In the genomic region with DNA sequence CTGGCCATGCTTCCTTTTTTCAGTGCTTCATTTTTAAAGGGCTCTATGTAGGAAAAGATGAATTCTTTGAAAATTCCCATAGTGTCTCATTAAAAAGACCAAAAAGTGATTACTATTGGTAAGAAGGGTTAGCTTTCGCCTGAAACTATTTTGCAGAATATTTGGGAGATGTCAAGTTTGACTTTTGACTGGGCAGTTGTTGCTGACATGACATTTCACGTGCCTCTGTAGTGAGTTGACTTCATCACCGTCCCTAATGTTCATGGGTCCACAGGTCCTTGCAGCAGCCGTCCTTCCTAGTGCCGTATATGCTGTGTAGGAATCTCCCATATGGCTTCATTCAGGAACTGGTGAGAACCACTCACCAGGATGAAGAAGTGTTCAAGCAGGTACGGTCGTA, we compare ENCODE assay signal across 23 cellular contexts.
DNase-seq lines count a peak whose midpoint lies in the region; ATAC-seq, FAIRE-seq and TF ChIP-seq lines count a peak whose summit lies in the region.
"Had no signal": no experiment of that assay in that cellular context is flagged by ENCODE, and none has a peak within 500 bp of the region (broad histone marks: within the 10 kb centered on the region; RNA-seq: fewer than 3 reads in every experiment).

No MANE protein-coding gene starts in this region.

- no peaks in the 10 kb centered on the region for H3K27me3 Mint-ChIP-seq in astrocyte (ENCODE audit: low read depth, unreplicated experiment)
- H3K27me3 Mint-ChIP-seq: CD4-positive, alpha-beta T cell had no signal

- H3K27me3 ChIP-seq in astrocyte (ENCODE audit: insufficient read depth, low read length) (no peaks in the 10 kb centered on the region), gastroesophageal sphincter (no peaks in the 10 kb centered on the region), trophoblast cell (ENCODE audit: insufficient read depth, low read length) (no peaks in the 10 kb centered on the region), transverse colon (no peaks in the 10 kb centered on the region)
- H3K27me3 ChIP-seq: BLaER1 had no signal

- H4K20me1 ChIP-seq in astrocyte (ENCODE audit: insufficient read depth, low read length), result no peaks in the 10 kb centered on the region
- H4K20me1 ChIP-seq: BLaER1 had no signal

- in situ Hi-C loops in transverse colon (cut with MboI; ENCODE audit: low pct_ligation_motif_present in 1 of 4, low pct_unique_long_range_greater_than_20kb in 1 of 4, low sequenced_read_pairs in 3 of 4), result no loop called here

- H2BK120ac ChIP-seq in trophoblast cell (ENCODE audit: insufficient read depth, low read length, poor library complexity), result no peak overlapping the region

- no peak for FAIRE-seq in astrocyte (lab: Jason Lieb, UNC)
- FAIRE-seq: G401.6, GM18507 had no signal

- H2BK5ac ChIP-seq in trophoblast cell (ENCODE audit: low read depth, low read length, poor library complexity), result no peak overlapping the region

- no peak for TF ChIP-seq POLR2A in gastroesophageal sphincter (IDR thresholded peaks at IDR 0.05)
- TF ChIP-seq POLR2A in transverse colon (IDR thresholded peaks at IDR 0.05), result no peak

- DNase-seq in astrocyte (ENCODE audit: low read depth) (no peak), trophoblast cell (no peak), transverse colon (no peak), NCI-H2107 (lab: John Stamatoyannopoulos, UW) (no peak), left lobe of liver (ENCODE audit: low spot score) (no peak)
- DNase-seq: CD4-positive, alpha-beta T cell; DMS153; KG1; NCI-H1092 treated with DMSO at 0.1 percent for 48 hours; NCI-H1436 treated with DMSO at 0.1 percent for 48 hours; NCI-H1930; NCI-H226; NCI-H510A treated with DMSO at 0.1 percent for 48 hours; NCI-H748 treated with DMSO at 0.1 percent for 48 hours; SHP77 treated with DMSO at 0.1 percent for 48 hours had no signal

- H4K91ac ChIP-seq in trophoblast cell (ENCODE audit: low read depth, low read length), result no peak overlapping the region

- H3K18ac ChIP-seq in trophoblast cell (ENCODE audit: low read length), result no peak overlapping the region

- H3K4me1 Mint-ChIP-seq in astrocyte (ENCODE audit: low read depth, unreplicated experiment), result peaks cover 3% of the 10 kb centered on the region
- H3K4me1 Mint-ChIP-seq: GM23338 had no signal

- peak overlapping the region; percentile 75 for H3K27ac ChIP-seq in astrocyte (ENCODE audit: low read depth, low read length)
- H3K27ac ChIP-seq in gastroesophageal sphincter, result peak overlapping the region; percentile 77 to 80 (median 78)
- no peak overlapping the region for H3K27ac ChIP-seq in trophoblast cell (ENCODE audit: low read depth, low read length)
- H3K27ac ChIP-seq in transverse colon, result peak overlapping the region; percentile 8 to 69 (median 61)
- H3K27ac ChIP-seq: BLaER1, RWPE1 had no signal

- H3K4me2 ChIP-seq in astrocyte (ENCODE audit: low read length) (no peak overlapping the region), trophoblast cell (ENCODE audit: low read length) (no peak overlapping the region)
- H3K4me2 ChIP-seq: BLaER1, GM23338 had no signal

- H3K9ac ChIP-seq in astrocyte (ENCODE audit: low read length) (no peak overlapping the region), trophoblast cell (ENCODE audit: low read length) (no peak overlapping the region)
- H3K9ac ChIP-seq: BLaER1 had no signal

- no peak overlapping the region for H4K12ac ChIP-seq in trophoblast cell (ENCODE audit: low read depth, low read length)

- no peak for ATAC-seq in gastroesophageal sphincter
- no peak for ATAC-seq in left lobe of liver
- ATAC-seq in HG03469 (IDR thresholded peaks at IDR 0.05; ENCODE audit: unreplicated experiment), result no peak
- ATAC-seq: GM23338 had no signal

- H3K36me3 ChIP-seq in astrocyte (ENCODE audit: insufficient read depth, low read length), result peaks cover 8% of the 10 kb centered on the region
- H3K36me3 ChIP-seq in gastroesophageal sphincter, result peaks cover 0 to 64% of the 10 kb centered on the region in 2 donors
- peaks cover 13 to 16% of the 10 kb centered on the region in 2 experiments for H3K36me3 ChIP-seq in trophoblast cell (ENCODE audit: control insufficient read depth in 1 of 2, insufficient read depth in 2 of 2, low read length in 2 of 2)
- H3K36me3 ChIP-seq in transverse colon, result peaks cover 0 to 16% (median 5%) of the 10 kb centered on the region in 4 donors

- H3K4me1 ChIP-seq in astrocyte (ENCODE audit: insufficient read depth, low read length) (peaks cover 18% of the 10 kb centered on the region), gastroesophageal sphincter (peaks cover 0 to 45% (median 4%) of the 10 kb centered on the region in 3 donors), trophoblast cell (ENCODE audit: control insufficient read depth in 1 of 2, insufficient read depth in 2 of 2, low read length in 2 of 2) (peaks cover 0 to 3% of the 10 kb centered on the region in 2 experiments), transverse colon (no peaks in the 10 kb centered on the region)
- H3K4me1 ChIP-seq: BLaER1, HAP-1 had no signal

- H3K79me2 ChIP-seq in astrocyte (ENCODE audit: insufficient read depth, low read length) (no peaks in the 10 kb centered on the region), trophoblast cell (ENCODE audit: control insufficient read depth, insufficient read depth, low read length, poor library complexity) (no peaks in the 10 kb centered on the region)

- H3K36me3 Mint-ChIP-seq in astrocyte (ENCODE audit: low read depth, unreplicated experiment), result peaks cover 9% of the 10 kb centered on the region

- peak overlapping the region; percentile 15 for H2BK12ac ChIP-seq in trophoblast cell (ENCODE audit: low read length)

- H3K9me3 ChIP-seq in astrocyte (ENCODE audit: insufficient read depth, low read depth, low read length) (no peaks in the 10 kb centered on the region), gastroesophageal sphincter (no peaks in the 10 kb centered on the region), trophoblast cell (ENCODE audit: insufficient read depth, low read depth, low read length) (no peaks in the 10 kb centered on the region), transverse colon (no peaks in the 10 kb centered on the region)
- H3K9me3 ChIP-seq: BLaER1, HAP-1 had no signal

- no peak overlapping the region for H4K8ac ChIP-seq in trophoblast cell (ENCODE audit: low read depth, low read length)

- no peak overlapping the region for H3K14ac ChIP-seq in trophoblast cell (ENCODE audit: low read length)

- H3K79me1 ChIP-seq in trophoblast cell (ENCODE audit: low read length), result no peaks in the 10 kb centered on the region

- intact Hi-C loops in transverse colon (cut with DNase I; ENCODE audit: low total_unique reads), result no loop called here

- WGBS in gastroesophageal sphincter (ENCODE audit: low coverage in 1 of 2), 2 donors, result 89 to 92% methylated on average over 4 to 5 of the region's 7 CpGs
- no CpG with 5 or more reads among the region's 7 CpGs for WGBS in trophoblast cell (ENCODE audit: extremely low coverage, insufficient coverage, insufficient read length)
- 97 to 98% methylated on average over 5 to 7 of the region's 7 CpGs for WGBS in transverse colon (ENCODE audit: low coverage in 1 of 2), 2 donors

- no peak overlapping the region for H3K4ac ChIP-seq in trophoblast cell (ENCODE audit: low read depth, low read length)

- no peak overlapping the region for H3K4me3 Mint-ChIP-seq in astrocyte (ENCODE audit: unreplicated experiment)
- H3K4me3 Mint-ChIP-seq: CD4-positive, alpha-beta T cell; GM23338 had no signal

- H2AK5ac ChIP-seq in trophoblast cell (ENCODE audit: low read length), result no peak overlapping the region

- no peak overlapping the region for H3K4me3 ChIP-seq in astrocyte (ENCODE audit: insufficient read depth, low read depth, low read length)
- no peak overlapping the region for H3K4me3 ChIP-seq in gastroesophageal sphincter
- no peak overlapping the region for H3K4me3 ChIP-seq in trophoblast cell (ENCODE audit: low read depth, low read length)
- no peak overlapping the region for H3K4me3 ChIP-seq in transverse colon
- H3K4me3 ChIP-seq: BLaER1, GM23338, HAP-1 had no signal

- H3K9me3 Mint-ChIP-seq in astrocyte (ENCODE audit: unreplicated experiment), result no peaks in the 10 kb centered on the region
- H3K9me3 Mint-ChIP-seq: CD4-positive, alpha-beta T cell; GM23338 had no signal

- H3K27ac Mint-ChIP-seq in astrocyte (ENCODE audit: unreplicated experiment), result no peak overlapping the region
- H3K27ac Mint-ChIP-seq: CD4-positive, alpha-beta T cell; GM23338 had no signal

- TF ChIP-seq CTCF in astrocyte (IDR thresholded peaks at IDR 0.05; ENCODE audit: insufficient read depth, low read depth, low read length) (no peak), gastroesophageal sphincter (IDR thresholded peaks at IDR 0.05) (no peak), transverse colon (IDR thresholded peaks at IDR 0.05) (no peak)

- no peak overlapping the region for H3K23ac ChIP-seq in trophoblast cell (ENCODE audit: low read length)

- H2AFZ ChIP-seq in astrocyte (ENCODE audit: low read depth, low read length) (no peak overlapping the region), trophoblast cell (ENCODE audit: insufficient read depth, low read length, poor library complexity) (no peak overlapping the region)
- H2AFZ ChIP-seq: GM23338 had no signal

- no peak for TF ChIP-seq EP300 in gastroesophageal sphincter (IDR thresholded peaks at IDR 0.05)
- TF ChIP-seq EP300 in transverse colon (IDR thresholded peaks at IDR 0.05; ENCODE audit: low read depth), result no peak
